Comparison of ENCODE assay signal across 9 cellular contexts in genomic region chr19:16160943-16161560, GRCh38. TPM values are rescaled to one million over a fixed set of nuclear protein-coding genes. Genes with fewer than 3 reads are reported as not detected.
A peak's percentile ranks its signal among the peaks of the same experiment; 100 is the strongest.
DNase-seq lines count a peak whose midpoint lies in the region; ATAC-seq and TF ChIP-seq lines count a peak whose summit lies in the region.
"Had no signal": no experiment of that assay in that cellular context is flagged by ENCODE, and none has a peak within 500 bp of the region (broad histone marks: within the 10 kb centered on the region; RNA-seq: fewer than 3 reads in every experiment).

No MANE protein-coding gene starts in this region.

- H3K9me2 ChIP-seq in MM.1S (replicated peaks; ENCODE audit: insufficient read depth, low read length): no peaks in the 10 kb centered on the region

- no peak overlapping the region for H3K4me3 ChIP-seq in MM.1S (ENCODE audit: low read length)
- no peak overlapping the region for H3K4me3 ChIP-seq in adipocyte (ENCODE audit: low read length)
- H3K4me3 ChIP-seq in lower lobe of right lung: no peak overlapping the region
- H3K4me3 ChIP-seq in heart left ventricle: no peak overlapping the region

- H3K9ac ChIP-seq in MM.1S (ENCODE audit: low read length) (no peak overlapping the region), adipocyte (ENCODE audit: low read length) (no peak overlapping the region)

- peak; percentile 67 to 80 for ATAC-seq in natural killer cell treated with Interleukin-12 subunit alpha and Interleukin-12 subunit beta and Interleukin-15 and Interleukin-18, amount 100 ng/mL, for 72 hours
- ATAC-seq in HG02938 (IDR thresholded peaks at IDR 0.05; ENCODE audit: unreplicated experiment) (no peak), lower lobe of right lung (no peak), heart left ventricle (no peak)

- peaks cover 56% of the 10 kb centered on the region for H3F3A ChIP-seq in MM.1S (ENCODE audit: insufficient read depth, low read length)

- H3K9me3 ChIP-seq in MM.1S (replicated peaks; ENCODE audit: insufficient read depth, low read length) (no peaks in the 10 kb centered on the region), adipocyte (ENCODE audit: control insufficient read depth, low read length) (no peaks in the 10 kb centered on the region), lower lobe of right lung (no peaks in the 10 kb centered on the region), heart left ventricle (no peaks in the 10 kb centered on the region)

- TF ChIP-seq CTCF in MM.1S (IDR thresholded peaks at IDR 0.05; ENCODE audit: low read length) (no peak), lower lobe of right lung (IDR thresholded peaks at IDR 0.05) (no peak), heart left ventricle (IDR thresholded peaks at IDR 0.05) (no peak)

- DNase-seq in AG20443 (ENCODE audit: low spot score) (peak; percentile 58), MM.1S (no peak), adipocyte (ENCODE audit: low read depth) (peak; percentile 57), medulla oblongata (ENCODE audit: extremely low spot score) (no peak), lower lobe of right lung (no peak), heart left ventricle (no peak)
- no peak for DNase-seq in natural killer cell treated with Interleukin-12 subunit alpha and Interleukin-12 subunit beta and Interleukin-15 and Interleukin-18, amount 100 ng/mL, for 72 hours (ENCODE audit: low spot score)
- DNase-seq: cortex of kidney had no signal

- no peaks in the 10 kb centered on the region for H3K27me3 Mint-ChIP-seq in natural killer cell treated with Interleukin-12 subunit alpha and Interleukin-12 subunit beta and Interleukin-15 and Interleukin-18, amount 100 ng/mL, for 72 hours

- H3K9me3 Mint-ChIP-seq in natural killer cell treated with Interleukin-12 subunit alpha and Interleukin-12 subunit beta and Interleukin-15 and Interleukin-18, amount 100 ng/mL, for 72 hours: no peaks in the 10 kb centered on the region

- no peak overlapping the region for H2AFZ ChIP-seq in MM.1S (ENCODE audit: low read length)

- peak overlapping the region; percentile 5; the same call in 1 of the 2 replicates for H3K4me2 ChIP-seq in MM.1S (ENCODE audit: low read depth, low read length)

- H3K27ac ChIP-seq in MM.1S (ENCODE audit: low read length) (peak overlapping the region; percentile 52; the same call in 1 of the 2 replicates), lower lobe of right lung (no peak overlapping the region), heart left ventricle (no peak overlapping the region)

- no peak for TF ChIP-seq POLR2A in heart left ventricle (IDR thresholded peaks at IDR 0.05)

- H3K4me3 Mint-ChIP-seq in natural killer cell treated with Interleukin-12 subunit alpha and Interleukin-12 subunit beta and Interleukin-15 and Interleukin-18, amount 100 ng/mL, for 72 hours: peak overlapping the region; percentile 54

- H3K79me2 ChIP-seq in MM.1S (ENCODE audit: low read length): peaks cover 10% of the 10 kb centered on the region

- H3K27ac Mint-ChIP-seq in natural killer cell treated with Interleukin-12 subunit alpha and Interleukin-12 subunit beta and Interleukin-15 and Interleukin-18, amount 100 ng/mL, for 72 hours: peak overlapping the region; percentile 68 to 72

- intact Hi-C loops in lower lobe of right lung (cut with DNase I) (no loop called here), heart left ventricle (cut with DNase I) (no loop called here)

- peaks cover 9 to 18% of the 10 kb centered on the region in 2 donors for H3K4me1 Mint-ChIP-seq in natural killer cell treated with Interleukin-12 subunit alpha and Interleukin-12 subunit beta and Interleukin-15 and Interleukin-18, amount 100 ng/mL, for 72 hours (ENCODE audit: low read depth in 2 of 2)

- H3K27me3 ChIP-seq in MM.1S (replicated peaks; ENCODE audit: insufficient read depth, low read length) (no peaks in the 10 kb centered on the region), adipocyte (replicated peaks; ENCODE audit: control insufficient read depth, insufficient read depth, low read length) (no peaks in the 10 kb centered on the region), lower lobe of right lung (ENCODE audit: low read depth) (no peaks in the 10 kb centered on the region), heart left ventricle (no peaks in the 10 kb centered on the region)

- H3K36me3 ChIP-seq in MM.1S (replicated peaks; ENCODE audit: insufficient read depth, low read length) (peaks cover 16% of the 10 kb centered on the region), adipocyte (ENCODE audit: control insufficient read depth, insufficient read depth, low read length, severe bottlenecking) (no peaks in the 10 kb centered on the region), lower lobe of right lung (peaks cover 15% of the 10 kb centered on the region), heart left ventricle (no peaks in the 10 kb centered on the region)

- 71 to 74% (median 73%) methylated on average over 14 of the region's 14 CpGs for WGBS in heart left ventricle, 4 donors

- H3K4me1 ChIP-seq in MM.1S (ENCODE audit: low read length): peaks cover 23% of the 10 kb centered on the region
- H3K4me1 ChIP-seq in adipocyte (ENCODE audit: control insufficient read depth, insufficient read depth, low read length): peaks cover 6% of the 10 kb centered on the region
- H3K4me1 ChIP-seq in lower lobe of right lung: no peaks in the 10 kb centered on the region
- no peaks in the 10 kb centered on the region for H3K4me1 ChIP-seq in heart left ventricle

- H3K36me3 Mint-ChIP-seq in natural killer cell treated with Interleukin-12 subunit alpha and Interleukin-12 subunit beta and Interleukin-15 and Interleukin-18, amount 100 ng/mL, for 72 hours: peaks cover 9% of the 10 kb centered on the region

- H4K20me1 ChIP-seq in MM.1S (ENCODE audit: insufficient read depth, low read length): no peaks in the 10 kb centered on the region

RNA-seq across cellular contexts. Expression of gene CIB3, which starts 12.3 kb away (rescaled TPM):
- 1 to 10 TPM in 1 of 2 donors, not detected in 1; 1.4 TPM for total RNA-seq in natural killer cell treated with Interleukin-12 subunit alpha and Interleukin-12 subunit beta and Interleukin-15 and Interleukin-18, amount 100 ng/mL, for 72 hours
- total RNA-seq in lower lobe of right lung (not detected), heart left ventricle (not detected)
- polyA plus RNA-seq in heart left ventricle: not detected

RNA-seq across cellular contexts. Expression of gene HSH2D, which starts 17.6 kb away (rescaled TPM):
- 100 to 1,000 TPM; 135 to 188 TPM for total RNA-seq in natural killer cell treated with Interleukin-12 subunit alpha and Interleukin-12 subunit beta and Interleukin-15 and Interleukin-18, amount 100 ng/mL, for 72 hours
- total RNA-seq in lower lobe of right lung (8.2 TPM), heart left ventricle (1 to 10 TPM in 2 of 9 donors, under 1 TPM in 3, not detected in 4; 0.16 to 1.8 (median 0.44) TPM)
- polyA plus RNA-seq in heart left ventricle: under 1 TPM; 0.12 to 0.30 TPM

RNA-seq across cellular contexts. Expression of gene FAM32A, which starts 24.2 kb away (rescaled TPM):
- 10 to 100 TPM; 46.7 to 60.8 TPM for total RNA-seq in natural killer cell treated with Interleukin-12 subunit alpha and Interleukin-12 subunit beta and Interleukin-15 and Interleukin-18, amount 100 ng/mL, for 72 hours
- total RNA-seq in lower lobe of right lung (59.9 TPM), heart left ventricle (10 to 100 TPM; 32.0 to 71.8 (median 37.5) TPM)
- polyA plus RNA-seq in heart left ventricle: 10 to 100 TPM; 34.1 to 94.5 TPM

RNA-seq across cellular contexts. Expression of gene AP1M1, which starts 36.7 kb away (rescaled TPM):
- total RNA-seq in natural killer cell treated with Interleukin-12 subunit alpha and Interleukin-12 subunit beta and Interleukin-15 and Interleukin-18, amount 100 ng/mL, for 72 hours: 100 to 1,000 TPM; 115 to 145 TPM
- total RNA-seq in lower lobe of right lung: 66.0 TPM
- 10 to 100 TPM; 39.3 to 83.8 (median 47.8) TPM for total RNA-seq in heart left ventricle
- 10 to 100 TPM; 26.2 to 93.4 TPM for polyA plus RNA-seq in heart left ventricle

RNA-seq across cellular contexts. Expression of gene RAB8A, which starts 49.4 kb away (rescaled TPM):
- 100 to 1,000 TPM; 166 to 260 TPM for total RNA-seq in natural killer cell treated with Interleukin-12 subunit alpha and Interleukin-12 subunit beta and Interleukin-15 and Interleukin-18, amount 100 ng/mL, for 72 hours
- total RNA-seq in lower lobe of right lung (110 TPM), heart left ventricle (10 to 100 TPM; 10.9 to 53.7 (median 23.7) TPM)
- 10 to 100 TPM in 1 of 2 donors, 1 to 10 TPM in 1; 7.8 to 32.2 TPM for polyA plus RNA-seq in heart left ventricle

Comparison
In these comparisons a context has a peak if more than half of its experiments do, and no peak if none do; other contexts are left out.
1. DNase-seq: peak in AG20443 (single experiment) and adipocyte (single experiment); none in MM.1S (single experiment), natural killer cell treated with Interleukin-12 subunit alpha and Interleukin-12 subunit beta and Interleukin-15 and Interleukin-18, amount 100 ng/mL, for 72 hours (single experiment), medulla oblongata (single experiment), lower lobe of right lung (single experiment) and heart left ventricle (0 of 5).
2. ATAC-seq: peak in natural killer cell treated with Interleukin-12 subunit alpha and Interleukin-12 subunit beta and Interleukin-15 and Interleukin-18, amount 100 ng/mL, for 72 hours (2 of 2); none in HG02938 (single experiment), lower lobe of right lung (0 of 2) and heart left ventricle (0 of 4).
3. RNA of gene HSH2D, which starts 17.6 kb away (total RNA-seq): 135 to 188 TPM in natural killer cell treated with Interleukin-12 subunit alpha and Interleukin-12 subunit beta and Interleukin-15 and Interleukin-18, amount 100 ng/mL, for 72 hours; 8.2 TPM in lower lobe of right lung (single experiment) and 0.16 to 1.8 TPM in heart left ventricle; every median in the first group is over 10 times any median in the second.